ENCODE assay signal across 1 cellular context in the genomic region with DNA sequence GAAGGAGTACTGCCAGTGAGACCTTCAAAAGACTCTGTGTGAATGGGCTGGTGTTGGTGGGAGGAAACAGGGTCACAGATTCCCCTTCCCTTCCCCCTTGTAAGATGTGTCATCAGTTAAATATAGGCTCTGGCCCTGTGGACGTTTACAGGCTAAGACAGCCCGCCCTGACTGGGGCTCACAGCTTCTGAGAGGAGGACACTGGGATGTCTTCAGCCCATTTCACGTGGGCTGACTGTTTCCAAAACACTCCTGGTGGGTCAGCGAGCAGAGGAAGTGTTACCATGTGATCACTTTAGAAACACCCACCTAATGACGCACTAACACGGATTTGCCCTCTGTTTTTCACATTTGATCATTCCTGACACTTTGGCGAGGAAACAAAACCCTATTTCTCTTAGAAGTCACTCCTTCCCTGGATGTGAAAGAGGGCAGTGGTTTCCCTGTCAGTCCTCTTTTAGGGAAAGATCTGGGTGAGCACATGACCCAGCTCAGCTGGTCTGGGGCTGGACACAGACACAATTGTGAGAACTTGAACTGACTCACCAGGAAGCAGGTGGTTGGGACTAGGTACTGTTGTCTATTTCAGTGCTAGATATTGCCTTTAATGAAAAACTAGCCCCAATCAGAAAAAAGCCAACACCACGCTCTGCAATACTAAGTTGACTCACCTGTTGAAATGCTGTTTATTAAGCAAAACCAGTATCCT.
A peak's percentile ranks its signal among the peaks of the same experiment; 100 is the strongest.
TF ChIP-seq lines count a peak whose summit lies in the region.

No MANE protein-coding gene starts in this region.

TF ChIP-seq in GM12878, 131 proteins besides CTCF, POLR2A, EP300 and RAD21 (continued from another document):
- TF ChIP-seq, protein P1, sequence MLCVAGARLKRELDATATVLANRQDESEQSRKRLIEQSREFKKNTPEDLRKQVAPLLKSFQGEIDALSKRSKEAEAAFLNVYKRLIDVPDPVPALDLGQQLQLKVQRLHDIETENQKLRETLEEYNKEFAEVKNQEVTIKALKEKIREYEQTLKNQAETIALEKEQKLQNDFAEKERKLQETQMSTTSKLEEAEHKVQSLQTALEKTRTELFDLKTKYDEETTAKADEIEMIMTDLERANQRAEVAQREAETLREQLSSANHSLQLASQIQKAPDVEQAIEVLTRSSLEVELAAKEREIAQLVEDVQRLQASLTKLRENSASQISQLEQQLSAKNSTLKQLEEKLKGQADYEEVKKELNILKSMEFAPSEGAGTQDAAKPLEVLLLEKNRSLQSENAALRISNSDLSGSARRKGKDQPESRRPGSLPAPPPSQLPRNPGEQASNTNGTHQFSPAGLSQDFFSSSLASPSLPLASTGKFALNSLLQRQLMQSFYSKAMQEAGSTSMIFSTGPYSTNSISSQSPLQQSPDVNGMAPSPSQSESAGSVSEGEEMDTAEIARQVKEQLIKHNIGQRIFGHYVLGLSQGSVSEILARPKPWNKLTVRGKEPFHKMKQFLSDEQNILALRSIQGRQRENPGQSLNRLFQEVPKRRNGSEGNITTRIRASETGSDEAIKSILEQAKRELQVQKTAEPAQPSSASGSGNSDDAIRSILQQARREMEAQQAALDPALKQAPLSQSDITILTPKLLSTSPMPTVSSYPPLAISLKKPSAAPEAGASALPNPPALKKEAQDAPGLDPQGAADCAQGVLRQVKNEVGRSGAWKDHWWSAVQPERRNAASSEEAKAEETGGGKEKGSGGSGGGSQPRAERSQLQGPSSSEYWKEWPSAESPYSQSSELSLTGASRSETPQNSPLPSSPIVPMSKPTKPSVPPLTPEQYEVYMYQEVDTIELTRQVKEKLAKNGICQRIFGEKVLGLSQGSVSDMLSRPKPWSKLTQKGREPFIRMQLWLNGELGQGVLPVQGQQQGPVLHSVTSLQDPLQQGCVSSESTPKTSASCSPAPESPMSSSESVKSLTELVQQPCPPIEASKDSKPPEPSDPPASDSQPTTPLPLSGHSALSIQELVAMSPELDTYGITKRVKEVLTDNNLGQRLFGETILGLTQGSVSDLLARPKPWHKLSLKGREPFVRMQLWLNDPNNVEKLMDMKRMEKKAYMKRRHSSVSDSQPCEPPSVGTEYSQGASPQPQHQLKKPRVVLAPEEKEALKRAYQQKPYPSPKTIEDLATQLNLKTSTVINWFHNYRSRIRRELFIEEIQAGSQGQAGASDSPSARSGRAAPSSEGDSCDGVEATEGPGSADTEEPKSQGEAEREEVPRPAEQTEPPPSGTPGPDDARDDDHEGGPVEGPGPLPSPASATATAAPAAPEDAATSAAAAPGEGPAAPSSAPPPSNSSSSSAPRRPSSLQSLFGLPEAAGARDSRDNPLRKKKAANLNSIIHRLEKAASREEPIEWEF (IDR thresholded peaks at IDR 0.05; ENCODE audit: insufficient replicate concordance, low read depth, low read length), result peak; percentile 17
- TF ChIP-seq DPF2 (IDR thresholded peaks at IDR 0.05) (no peak), MEF2A (IDR thresholded peaks at IDR 0.05; ENCODE audit: insufficient read depth, low read depth, low read length) (0 out of 2 replicates have a peak, but pooled peaks have one; percentile 43), ZNF217 (IDR thresholded peaks at IDR 0.05) (no peak), SPI1 (IDR thresholded peaks at IDR 0.05; ENCODE audit: borderline replicate concordance, insufficient read depth, low read depth, low read length) (peak; percentile 31; the same call in 1 of the 2 replicates), NBN (IDR thresholded peaks at IDR 0.05) (no peak), POU2F2 (IDR thresholded peaks at IDR 0.05; ENCODE audit: borderline replicate concordance, low read depth, low read length) (no peak), TCF12 (IDR thresholded peaks at IDR 0.05; ENCODE audit: low read depth, low read length) (no peak), RBBP5 (conservative IDR thresholded peaks at IDR 0.05) (no peak), ATF7 (IDR thresholded peaks at IDR 0.05; ENCODE audit: low read depth) (0 out of 2 replicates have a peak, but pooled peaks have one; percentile 27), RAD51 (IDR thresholded peaks at IDR 0.05) (peak; percentile 76)
- TF ChIP-seq, protein P2, sequence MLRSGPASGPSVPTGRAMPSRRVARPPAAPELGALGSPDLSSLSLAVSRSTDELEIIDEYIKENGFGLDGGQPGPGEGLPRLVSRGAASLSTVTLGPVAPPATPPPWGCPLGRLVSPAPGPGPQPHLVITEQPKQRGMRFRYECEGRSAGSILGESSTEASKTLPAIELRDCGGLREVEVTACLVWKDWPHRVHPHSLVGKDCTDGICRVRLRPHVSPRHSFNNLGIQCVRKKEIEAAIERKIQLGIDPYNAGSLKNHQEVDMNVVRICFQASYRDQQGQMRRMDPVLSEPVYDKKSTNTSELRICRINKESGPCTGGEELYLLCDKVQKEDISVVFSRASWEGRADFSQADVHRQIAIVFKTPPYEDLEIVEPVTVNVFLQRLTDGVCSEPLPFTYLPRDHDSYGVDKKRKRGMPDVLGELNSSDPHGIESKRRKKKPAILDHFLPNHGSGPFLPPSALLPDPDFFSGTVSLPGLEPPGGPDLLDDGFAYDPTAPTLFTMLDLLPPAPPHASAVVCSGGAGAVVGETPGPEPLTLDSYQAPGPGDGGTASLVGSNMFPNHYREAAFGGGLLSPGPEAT (IDR thresholded peaks at IDR 0.05; ENCODE audit: low read depth), result no peak
- TF ChIP-seq, protein P3, sequence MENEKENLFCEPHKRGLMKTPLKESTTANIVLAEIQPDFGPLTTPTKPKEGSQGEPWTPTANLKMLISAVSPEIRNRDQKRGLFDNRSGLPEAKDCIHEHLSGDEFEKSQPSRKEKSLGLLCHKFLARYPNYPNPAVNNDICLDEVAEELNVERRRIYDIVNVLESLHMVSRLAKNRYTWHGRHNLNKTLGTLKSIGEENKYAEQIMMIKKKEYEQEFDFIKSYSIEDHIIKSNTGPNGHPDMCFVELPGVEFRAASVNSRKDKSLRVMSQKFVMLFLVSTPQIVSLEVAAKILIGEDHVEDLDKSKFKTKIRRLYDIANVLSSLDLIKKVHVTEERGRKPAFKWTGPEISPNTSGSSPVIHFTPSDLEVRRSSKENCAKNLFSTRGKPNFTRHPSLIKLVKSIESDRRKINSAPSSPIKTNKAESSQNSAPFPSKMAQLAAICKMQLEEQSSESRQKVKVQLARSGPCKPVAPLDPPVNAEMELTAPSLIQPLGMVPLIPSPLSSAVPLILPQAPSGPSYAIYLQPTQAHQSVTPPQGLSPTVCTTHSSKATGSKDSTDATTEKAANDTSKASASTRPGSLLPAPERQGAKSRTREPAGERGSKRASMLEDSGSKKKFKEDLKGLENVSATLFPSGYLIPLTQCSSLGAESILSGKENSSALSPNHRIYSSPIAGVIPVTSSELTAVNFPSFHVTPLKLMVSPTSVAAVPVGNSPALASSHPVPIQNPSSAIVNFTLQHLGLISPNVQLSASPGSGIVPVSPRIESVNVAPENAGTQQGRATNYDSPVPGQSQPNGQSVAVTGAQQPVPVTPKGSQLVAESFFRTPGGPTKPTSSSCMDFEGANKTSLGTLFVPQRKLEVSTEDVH (IDR thresholded peaks at IDR 0.05; ENCODE audit: low read depth, partially characterized antibody), result no peak
- TF ChIP-seq, protein P4, sequence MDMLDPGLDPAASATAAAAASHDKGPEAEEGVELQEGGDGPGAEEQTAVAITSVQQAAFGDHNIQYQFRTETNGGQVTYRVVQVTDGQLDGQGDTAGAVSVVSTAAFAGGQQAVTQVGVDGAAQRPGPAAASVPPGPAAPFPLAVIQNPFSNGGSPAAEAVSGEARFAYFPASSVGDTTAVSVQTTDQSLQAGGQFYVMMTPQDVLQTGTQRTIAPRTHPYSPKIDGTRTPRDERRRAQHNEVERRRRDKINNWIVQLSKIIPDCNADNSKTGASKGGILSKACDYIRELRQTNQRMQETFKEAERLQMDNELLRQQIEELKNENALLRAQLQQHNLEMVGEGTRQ (IDR thresholded peaks at IDR 0.05; ENCODE audit: borderline replicate concordance, low read depth, low read length), result no peak; the same call in 1 of the 2 replicates
- TF ChIP-seq, protein P5, sequence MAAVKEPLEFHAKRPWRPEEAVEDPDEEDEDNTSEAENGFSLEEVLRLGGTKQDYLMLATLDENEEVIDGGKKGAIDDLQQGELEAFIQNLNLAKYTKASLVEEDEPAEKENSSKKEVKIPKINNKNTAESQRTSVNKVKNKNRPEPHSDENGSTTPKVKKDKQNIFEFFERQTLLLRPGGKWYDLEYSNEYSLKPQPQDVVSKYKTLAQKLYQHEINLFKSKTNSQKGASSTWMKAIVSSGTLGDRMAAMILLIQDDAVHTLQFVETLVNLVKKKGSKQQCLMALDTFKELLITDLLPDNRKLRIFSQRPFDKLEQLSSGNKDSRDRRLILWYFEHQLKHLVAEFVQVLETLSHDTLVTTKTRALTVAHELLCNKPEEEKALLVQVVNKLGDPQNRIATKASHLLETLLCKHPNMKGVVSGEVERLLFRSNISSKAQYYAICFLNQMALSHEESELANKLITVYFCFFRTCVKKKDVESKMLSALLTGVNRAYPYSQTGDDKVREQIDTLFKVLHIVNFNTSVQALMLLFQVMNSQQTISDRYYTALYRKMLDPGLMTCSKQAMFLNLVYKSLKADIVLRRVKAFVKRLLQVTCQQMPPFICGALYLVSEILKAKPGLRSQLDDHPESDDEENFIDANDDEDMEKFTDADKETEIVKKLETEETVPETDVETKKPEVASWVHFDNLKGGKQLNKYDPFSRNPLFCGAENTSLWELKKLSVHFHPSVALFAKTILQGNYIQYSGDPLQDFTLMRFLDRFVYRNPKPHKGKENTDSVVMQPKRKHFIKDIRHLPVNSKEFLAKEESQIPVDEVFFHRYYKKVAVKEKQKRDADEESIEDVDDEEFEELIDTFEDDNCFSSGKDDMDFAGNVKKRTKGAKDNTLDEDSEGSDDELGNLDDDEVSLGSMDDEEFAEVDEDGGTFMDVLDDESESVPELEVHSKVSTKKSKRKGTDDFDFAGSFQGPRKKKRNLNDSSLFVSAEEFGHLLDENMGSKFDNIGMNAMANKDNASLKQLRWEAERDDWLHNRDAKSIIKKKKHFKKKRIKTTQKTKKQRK (IDR thresholded peaks at IDR 0.05; ENCODE audit: low read depth, low read length), result no peak
- TF ChIP-seq, protein P6, sequence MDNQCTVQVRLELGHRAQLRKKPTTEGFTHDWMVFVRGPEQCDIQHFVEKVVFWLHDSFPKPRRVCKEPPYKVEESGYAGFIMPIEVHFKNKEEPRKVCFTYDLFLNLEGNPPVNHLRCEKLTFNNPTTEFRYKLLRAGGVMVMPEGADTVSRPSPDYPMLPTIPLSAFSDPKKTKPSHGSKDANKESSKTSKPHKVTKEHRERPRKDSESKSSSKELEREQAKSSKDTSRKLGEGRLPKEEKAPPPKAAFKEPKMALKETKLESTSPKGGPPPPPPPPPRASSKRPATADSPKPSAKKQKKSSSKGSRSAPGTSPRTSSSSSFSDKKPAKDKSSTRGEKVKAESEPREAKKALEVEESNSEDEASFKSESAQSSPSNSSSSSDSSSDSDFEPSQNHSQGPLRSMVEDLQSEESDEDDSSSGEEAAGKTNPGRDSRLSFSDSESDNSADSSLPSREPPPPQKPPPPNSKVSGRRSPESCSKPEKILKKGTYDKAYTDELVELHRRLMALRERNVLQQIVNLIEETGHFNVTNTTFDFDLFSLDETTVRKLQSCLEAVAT (IDR thresholded peaks at IDR 0.05), result no peak
- TF ChIP-seq, protein P7, sequence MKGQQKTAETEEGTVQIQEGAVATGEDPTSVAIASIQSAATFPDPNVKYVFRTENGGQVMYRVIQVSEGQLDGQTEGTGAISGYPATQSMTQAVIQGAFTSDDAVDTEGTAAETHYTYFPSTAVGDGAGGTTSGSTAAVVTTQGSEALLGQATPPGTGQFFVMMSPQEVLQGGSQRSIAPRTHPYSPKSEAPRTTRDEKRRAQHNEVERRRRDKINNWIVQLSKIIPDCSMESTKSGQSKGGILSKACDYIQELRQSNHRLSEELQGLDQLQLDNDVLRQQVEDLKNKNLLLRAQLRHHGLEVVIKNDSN (IDR thresholded peaks at IDR 0.05; ENCODE audit: borderline replicate concordance, extremely low read length, insufficient read depth, low read depth, low read length), result peak; percentile 18
- TF ChIP-seq, protein P8, sequence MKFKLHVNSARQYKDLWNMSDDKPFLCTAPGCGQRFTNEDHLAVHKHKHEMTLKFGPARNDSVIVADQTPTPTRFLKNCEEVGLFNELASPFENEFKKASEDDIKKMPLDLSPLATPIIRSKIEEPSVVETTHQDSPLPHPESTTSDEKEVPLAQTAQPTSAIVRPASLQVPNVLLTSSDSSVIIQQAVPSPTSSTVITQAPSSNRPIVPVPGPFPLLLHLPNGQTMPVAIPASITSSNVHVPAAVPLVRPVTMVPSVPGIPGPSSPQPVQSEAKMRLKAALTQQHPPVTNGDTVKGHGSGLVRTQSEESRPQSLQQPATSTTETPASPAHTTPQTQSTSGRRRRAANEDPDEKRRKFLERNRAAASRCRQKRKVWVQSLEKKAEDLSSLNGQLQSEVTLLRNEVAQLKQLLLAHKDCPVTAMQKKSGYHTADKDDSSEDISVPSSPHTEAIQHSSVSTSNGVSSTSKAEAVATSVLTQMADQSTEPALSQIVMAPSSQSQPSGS (IDR thresholded peaks at IDR 0.05; ENCODE audit: low read length), result peak; percentile 1; the same call in 1 of the 2 replicates
